Comparison of ENCODE assay signal across 8 cellular contexts in the genomic region with DNA sequence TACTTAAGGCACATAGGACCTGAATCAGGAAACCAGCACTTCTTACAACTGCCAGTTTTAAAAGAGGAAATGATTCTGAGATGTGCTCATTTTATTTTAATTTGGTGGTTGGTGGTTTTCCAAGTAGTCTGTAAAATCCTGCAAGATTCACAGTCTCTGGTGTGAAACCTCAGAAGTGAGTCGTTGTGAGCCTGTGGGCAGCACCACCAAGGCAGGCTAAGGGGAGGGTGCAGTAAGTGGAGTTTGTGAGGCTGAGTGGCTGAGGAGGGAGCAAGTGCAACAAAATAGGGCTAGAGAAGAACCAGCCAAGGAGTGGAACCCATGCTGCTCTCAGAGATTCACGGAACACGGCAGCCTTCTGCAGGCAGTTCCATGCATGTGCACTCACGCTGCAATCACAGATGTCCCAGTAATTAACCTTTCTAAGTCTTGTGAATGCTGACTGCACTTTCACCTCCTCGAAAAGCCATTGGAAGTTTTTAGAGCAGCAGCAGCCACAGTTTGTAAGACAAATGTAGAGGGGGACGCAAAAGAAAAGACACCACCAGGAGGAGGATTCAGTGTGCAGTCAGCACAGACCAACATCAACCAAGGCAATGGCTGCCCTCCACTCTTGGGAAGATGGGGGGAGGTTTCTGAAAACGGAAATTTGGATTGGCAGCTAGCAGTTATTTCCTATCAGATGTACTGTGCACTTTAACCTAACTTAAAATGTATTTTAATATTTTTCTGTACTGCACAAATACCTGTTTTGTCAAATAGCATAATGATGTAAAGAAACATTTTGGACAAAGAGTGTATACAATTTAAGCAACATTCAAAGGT. TPM values are rescaled to one million over a fixed set of nuclear protein-coding genes. Genes with fewer than 3 reads are reported as not detected.
DNase-seq lines count a peak whose midpoint lies in the region; TF ChIP-seq lines count a peak whose summit lies in the region.

No MANE protein-coding gene starts in this region.

- peak; percentile 46 for DNase-seq in HCEC 1CT
- peak; percentile 87 for DNase-seq in NB4 (ENCODE audit: low read depth)
- peak; percentile 64 to 70 for DNase-seq in activated T-cell treated with anti-CD3 and anti-CD28 coated beads, Interleukin-2, amount 50 U/mL, for 48 hours
- DNase-seq in mucosa of gallbladder (ENCODE audit: low spot score), result peak; percentile 19
- DNase-seq in NCI-H2029 treated with DMSO at 0.1 percent for 48 hours (lab: John Stamatoyannopoulos, UW), result no peak
- no peak for DNase-seq in NCI-H146 treated with DMSO at 0.1 percent for 48 hours (lab: John Stamatoyannopoulos, UW; ENCODE audit: unreplicated experiment)
- no peak for DNase-seq in NCI-H1930 (lab: John Stamatoyannopoulos, UW)

- H3K4me3 ChIP-seq in NB4 (ENCODE audit: low read depth, low read length), result no peak overlapping the region

- TF ChIP-seq CTCF in GM12874 (IDR thresholded peaks at IDR 0.05; ENCODE audit: insufficient read depth, low read depth, low read length), result peak; percentile 34; the same call in 1 of the 2 replicates
- no peak for TF ChIP-seq CTCF in NB4 (IDR thresholded peaks at IDR 0.05; ENCODE audit: low read depth, low read length)

- no peak for TF ChIP-seq POLR2A in NB4 (IDR thresholded peaks at IDR 0.05; ENCODE audit: extremely low read depth, insufficient read length)

RNA-seq across cellular contexts. Expression of gene ESD, which starts 44.9 kb away (rescaled TPM):
- total RNA-seq in mucosa of gallbladder, result 86.8 TPM

Comparison
In these comparisons a context has a peak if more than half of its experiments do, and no peak if none do; other contexts are left out.
1. DNase-seq: peak in HCEC 1CT (single experiment), NB4 (single experiment), activated T-cell treated with anti-CD3 and anti-CD28 coated beads, Interleukin-2, amount 50 U/mL, for 48 hours (2 of 2) and mucosa of gallbladder (single experiment); none in NCI-H2029 treated with DMSO at 0.1 percent for 48 hours (single experiment), NCI-H146 treated with DMSO at 0.1 percent for 48 hours (single experiment) and NCI-H1930 (0 of 2).